8 cellular contexts compared by ENCODE assay signal in the genomic region with DNA sequence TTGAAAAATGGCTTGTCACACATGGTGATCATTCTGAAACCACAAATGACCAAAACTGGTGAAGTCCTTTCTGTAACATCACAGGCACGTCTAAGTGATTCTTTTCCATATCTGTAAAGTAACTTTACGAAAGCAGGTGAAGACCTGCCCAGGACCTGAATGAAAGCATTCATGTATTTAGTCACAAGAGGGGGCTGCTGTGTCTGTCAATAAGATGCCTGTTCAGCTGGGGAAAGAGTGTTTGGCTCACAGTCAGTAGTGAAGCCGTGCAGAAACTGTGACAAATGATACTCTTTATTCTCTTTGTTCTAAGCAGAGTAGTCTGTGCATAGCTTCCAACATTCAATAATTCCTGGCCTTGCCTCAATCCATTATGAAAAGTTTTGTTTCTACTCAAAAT.
DNase-seq lines count a peak whose midpoint lies in the region; ATAC-seq and TF ChIP-seq lines count a peak whose summit lies in the region.

No MANE protein-coding gene starts in this region.

- H3K4me3 ChIP-seq in NT2/D1 (ENCODE audit: insufficient read length, low read depth) = no peak overlapping the region

- H3K27me3 ChIP-seq in NT2/D1 (ENCODE audit: insufficient read depth, insufficient read length) = no peaks in the 10 kb centered on the region

- no peaks in the 10 kb centered on the region for H3K36me3 ChIP-seq in NT2/D1 (ENCODE audit: insufficient read depth, insufficient read length, low read length)

- H3K9ac ChIP-seq in NT2/D1 (ENCODE audit: insufficient read length, low read depth) = no peak overlapping the region

- H3K4me1 ChIP-seq in NT2/D1 (ENCODE audit: insufficient read depth, insufficient read length) = no peaks in the 10 kb centered on the region

- H3K27ac Mint-ChIP-seq in chondrocyte (ENCODE audit: unreplicated experiment) = no peak overlapping the region

- peak; percentile 36 for TF ChIP-seq CTCF in chondrocyte (IDR thresholded peaks at IDR 0.05)

- H3K9me3 Mint-ChIP-seq in chondrocyte (ENCODE audit: low read depth) = no peaks in the 10 kb centered on the region

- no peaks in the 10 kb centered on the region for H3K9me3 ChIP-seq in NT2/D1 (ENCODE audit: insufficient read depth, low read length)

- H3K36me3 Mint-ChIP-seq in chondrocyte (ENCODE audit: low read depth) = no peaks in the 10 kb centered on the region

- no peak overlapping the region for H3K4me3 Mint-ChIP-seq in chondrocyte (ENCODE audit: unreplicated experiment)

- peaks cover 2% of the 10 kb centered on the region for H3K4me1 Mint-ChIP-seq in chondrocyte (ENCODE audit: low read depth)

- peaks cover 29% of the 10 kb centered on the region for H3K27me3 Mint-ChIP-seq in chondrocyte (ENCODE audit: low read depth)

- DNase-seq in DMS53 treated with DMSO at 0.1 percent for 48 hours (lab: John Stamatoyannopoulos, UW; ENCODE audit: unreplicated experiment) = peak; percentile 30
- DNase-seq in NT2/D1 (ENCODE audit: low read depth, low spot score) = peak; percentile 6
- DNase-seq in chondrocyte (ENCODE audit: low spot score) = no peak
- DNase-seq in putamen (ENCODE audit: low spot score) = peak; percentile 3
- DNase-seq in UCSD-AML1 (lab: John Stamatoyannopoulos, UW; ENCODE audit: unreplicated experiment) = no peak

- ATAC-seq in GM21367 (IDR thresholded peaks at IDR 0.05; ENCODE audit: unreplicated experiment) (peak; percentile 80), GM19328 (IDR thresholded peaks at IDR 0.05; ENCODE audit: unreplicated experiment) (no peak), GM21515 (IDR thresholded peaks at IDR 0.05; ENCODE audit: unreplicated experiment) (no peak)

Comparison
In these comparisons a context has a peak if more than half of its experiments do, and no peak if none do; other contexts are left out.
1. DNase-seq: peak in DMS53 treated with DMSO at 0.1 percent for 48 hours (single experiment), NT2/D1 (single experiment) and putamen (single experiment); none in chondrocyte (single experiment) and UCSD-AML1 (single experiment).